In the genomic region with DNA sequence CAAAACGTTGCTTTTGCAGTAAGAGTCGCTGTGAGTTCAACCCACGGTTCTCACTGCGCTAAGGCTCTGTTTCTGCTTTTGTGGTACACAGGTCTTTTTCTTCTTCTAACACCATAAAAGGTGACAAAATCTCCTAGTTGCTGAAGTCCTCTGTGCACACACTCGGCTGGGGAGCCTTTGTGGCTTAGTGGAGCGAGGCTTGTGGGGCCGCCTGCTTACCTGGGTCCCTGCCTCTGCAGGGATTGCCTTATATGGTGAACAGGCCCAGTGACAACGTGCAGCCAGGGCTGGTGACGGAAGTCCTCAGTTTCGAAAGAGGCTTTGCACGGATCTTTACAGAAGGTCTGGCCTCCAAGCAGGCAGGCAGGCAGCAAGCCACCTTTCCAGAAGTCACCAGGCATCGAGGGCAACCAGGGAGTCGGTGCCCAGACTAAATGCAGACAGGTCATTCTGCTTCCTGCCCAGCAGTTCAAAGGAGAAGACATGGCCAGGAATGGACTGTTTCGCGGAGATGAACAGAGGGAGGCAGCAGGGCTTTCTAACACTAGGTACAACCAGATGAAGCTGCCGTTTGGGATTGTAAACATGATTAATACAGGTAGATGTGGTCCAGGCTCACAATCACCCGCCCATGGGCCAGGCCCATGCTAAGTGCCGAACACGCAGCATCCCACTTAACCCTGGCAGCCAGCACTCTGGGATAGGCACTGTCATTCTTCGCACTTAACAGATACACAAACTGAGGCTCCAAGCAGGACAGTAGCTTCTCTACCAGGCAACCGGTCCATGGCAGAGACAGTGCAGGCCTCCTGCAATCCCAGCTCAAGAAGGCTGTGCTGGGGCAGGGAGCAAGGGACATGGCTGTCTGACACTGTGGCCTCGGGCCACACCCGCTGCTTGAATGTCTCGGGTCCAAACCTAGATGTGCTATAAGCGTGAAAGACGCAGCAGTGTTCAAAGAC, we compare ENCODE assay signal across 9 cellular contexts. TPM values are rescaled to one million over a fixed set of nuclear protein-coding genes. Genes with fewer than 3 reads are reported as not detected.
DNase-seq lines count a peak whose midpoint lies in the region; ATAC-seq and TF ChIP-seq lines count a peak whose summit lies in the region.
"Had no signal": no experiment of that assay in that cellular context is flagged by ENCODE, and none has a peak within 500 bp of the region (broad histone marks: within the 10 kb centered on the region; RNA-seq: fewer than 3 reads in every experiment).

No MANE protein-coding gene starts in this region.

- no peak for TF ChIP-seq CTCF in BE2C (IDR thresholded peaks at IDR 0.05; ENCODE audit: low read depth, low read length)
- no peak for TF ChIP-seq CTCF in body of pancreas (IDR thresholded peaks at IDR 0.05)

- H3K4me3 ChIP-seq in CD4-positive, alpha-beta memory T cell (ENCODE audit: low read length in 2 of 2) = peak overlapping the region in 1 of 2 donors; percentile 26
- no peak overlapping the region for H3K4me3 ChIP-seq in BE2C (ENCODE audit: low read depth, low read length)
- no peak overlapping the region for H3K4me3 ChIP-seq in body of pancreas
- H3K4me3 ChIP-seq: thoracic aorta had no signal

- H3K27ac ChIP-seq in CD4-positive, alpha-beta memory T cell (ENCODE audit: low read depth, low read length) = peak overlapping the region; percentile 70
- H3K27ac ChIP-seq in body of pancreas = no peak overlapping the region
- H3K27ac ChIP-seq: thoracic aorta had no signal

- POLR2A ChIA-PET in CD4-positive, alpha-beta memory T cell (lab: Charles Lee; ENCODE audit: partially characterized antibody) = interaction anchor here (0.6 to 7.0 kb wide), 20 partner anchors 9 to 496 kb away, joined by 3 to 113 read pairs (median 6); a partner anchor contains a TSS

- peak overlapping the region; percentile 87 to 99 (median 98) for H3K27ac Mint-ChIP-seq in CD4-positive, alpha-beta memory T cell

- ATAC-seq in GM19455 (IDR thresholded peaks at IDR 0.05; ENCODE audit: unreplicated experiment) (peak; percentile 86), HG03565 (IDR thresholded peaks at IDR 0.05; ENCODE audit: unreplicated experiment) (peak; percentile 85), body of pancreas (no peak)

- no peaks in the 10 kb centered on the region for H3K36me3 Mint-ChIP-seq in CD4-positive, alpha-beta memory T cell

- peak overlapping the region; percentile 71 to 90 (median 78) for H3K4me3 Mint-ChIP-seq in CD4-positive, alpha-beta memory T cell

- H3K9me3 ChIP-seq in CD4-positive, alpha-beta memory T cell (ENCODE audit: control insufficient read depth in 1 of 2, low read length in 2 of 2) = no peaks in the 10 kb centered on the region
- H3K9me3 ChIP-seq in BE2C (no peaks in the 10 kb centered on the region), body of pancreas (no peaks in the 10 kb centered on the region)
- H3K9me3 ChIP-seq: thoracic aorta had no signal

- 68 to 78% methylated on average over 25 to 26 of the region's 26 CpGs for WGBS in body of pancreas, 2 donors

- CTCF ChIA-PET in CD4-positive, alpha-beta memory T cell (lab: Charles Lee; ENCODE audit: partially characterized antibody) = interaction anchor here (0.8 to 14.7 kb wide), 12 partner anchors 10 to 224 kb away, joined by 3 to 358 read pairs (median 10); a partner anchor contains a TSS

- no peaks in the 10 kb centered on the region for H3K27me3 ChIP-seq in CD4-positive, alpha-beta memory T cell (ENCODE audit: insufficient read depth, low read length)
- H3K27me3 ChIP-seq in BE2C = 0 out of 2 replicates have a peak, but pooled peaks cover 4% of the 10 kb centered on the region
- no peaks in the 10 kb centered on the region for H3K27me3 ChIP-seq in body of pancreas

- H3K36me3 ChIP-seq in CD4-positive, alpha-beta memory T cell (ENCODE audit: insufficient read depth, low read length) = no peaks in the 10 kb centered on the region
- H3K36me3 ChIP-seq in BE2C (no peaks in the 10 kb centered on the region), body of pancreas (replicated peaks in 1 of 2; ENCODE audit: insufficient read depth in 1 of 2, low read depth in 2 of 2) (no peaks in the 10 kb centered on the region)
- H3K36me3 ChIP-seq: thoracic aorta had no signal

- intact Hi-C loops in CD4-positive, alpha-beta memory T cell (cut with micrococcal nuclease) = loop anchor here (1.0 to 2.0 kb wide), 5 partner anchors 9 to 107 kb away; a partner anchor contains a TSS
- intact Hi-C loops in body of pancreas (cut with DNase I) = loop anchor here (10.0 kb wide), 1 partner anchor 210 kb away; no protein-coding TSS in a partner anchor

- H3K4me1 ChIP-seq in CD4-positive, alpha-beta memory T cell (ENCODE audit: insufficient read depth, low read length) = peaks cover 89% of the 10 kb centered on the region
- H3K4me1 ChIP-seq in BE2C = peaks cover 4% of the 10 kb centered on the region
- H3K4me1 ChIP-seq in body of pancreas = peaks cover 8% of the 10 kb centered on the region

- peaks cover 0 to 2% (median 0%) of the 10 kb centered on the region in 8 donors for H3K9me3 Mint-ChIP-seq in CD4-positive, alpha-beta memory T cell

- no peak for TF ChIP-seq POLR2A in body of pancreas (IDR thresholded peaks at IDR 0.05)

- H3K4me1 Mint-ChIP-seq in CD4-positive, alpha-beta memory T cell = peaks cover 55 to 85% (median 75%) of the 10 kb centered on the region in 4 donors

- no peaks in the 10 kb centered on the region for H3K27me3 Mint-ChIP-seq in CD4-positive, alpha-beta memory T cell

- peak; percentile 84 to 90 (median 85) for DNase-seq in CD4-positive, alpha-beta memory T cell
- DNase-seq in activated CD4-positive, CD25-positive, alpha-beta regulatory T cell (lab: John Stamatoyannopoulos, UW) = peak; percentile 31 to 57 (median 44)
- DNase-seq in effector CD8-positive, alpha-beta T cell (lab: John Stamatoyannopoulos, UW) = peak; percentile 58
- DNase-seq in stimulated activated CD4-positive, alpha-beta T cell treated with anti-CD3 and anti-CD28 coated beads, Interleukin-4, amount 100 ng/mL, for 48 hours (ENCODE audit: low read depth in 2 of 2) = peak; percentile 68 to 70
- no peak for DNase-seq in BE2C
- DNase-seq in body of pancreas = no peak

RNA-seq across cellular contexts. Expression of a gene that starts 10.7 kb away (rescaled TPM):
- 10 to 100 TPM; 13.6 to 16.8 TPM for total RNA-seq in CD4-positive, alpha-beta memory T cell
- polyA plus RNA-seq in CD4-positive, alpha-beta memory T cell = 1 to 10 TPM; 3.3 to 8.6 TPM
- 4.6 TPM for polyA plus RNA-seq in BE2C (2012; ENCODE audit: insufficient read depth, insufficient read length, low read depth)
- 10 to 100 TPM in 1 of 2 donors, 1 to 10 TPM in 1; 6.7 to 11.2 TPM for total RNA-seq in body of pancreas

Comparison
In these comparisons a context has a peak if more than half of its experiments do, and no peak if none do; other contexts are left out.
1. DNase-seq: peak in CD4-positive, alpha-beta memory T cell (5 of 5), activated CD4-positive, CD25-positive, alpha-beta regulatory T cell (4 of 4), effector CD8-positive, alpha-beta T cell (single experiment) and stimulated activated CD4-positive, alpha-beta T cell treated with anti-CD3 and anti-CD28 coated beads, Interleukin-4, amount 100 ng/mL, for 48 hours (2 of 2); none in BE2C (single experiment) and body of pancreas (0 of 4).